24 cellular contexts compared by ENCODE assay signal in the genomic region with DNA sequence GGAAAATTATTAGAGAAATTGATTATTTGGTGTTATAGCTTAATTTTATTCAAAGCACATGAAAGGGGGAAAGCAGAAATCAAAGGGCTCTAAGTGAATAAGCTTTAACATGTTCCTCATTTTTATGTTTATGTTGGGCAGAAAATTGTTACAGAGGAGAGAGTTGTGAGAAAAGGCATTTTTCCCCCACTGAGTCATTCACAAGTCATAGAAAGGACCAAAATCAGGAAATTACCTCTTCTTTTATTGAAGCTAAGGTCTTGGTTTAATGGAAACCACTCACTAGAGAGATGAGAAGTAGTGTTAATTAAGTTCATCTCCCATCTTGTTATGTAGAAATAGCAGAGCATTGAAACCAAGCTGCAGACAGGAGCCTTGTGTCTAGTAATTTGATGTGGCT.
A peak's percentile ranks its signal among the peaks of the same experiment; 100 is the strongest.
DNase-seq lines count a peak whose midpoint lies in the region; ATAC-seq and TF ChIP-seq lines count a peak whose summit lies in the region.
"Had no signal": no experiment of that assay in that cellular context is flagged by ENCODE, and none has a peak within 500 bp of the region (broad histone marks: within the 10 kb centered on the region; RNA-seq: fewer than 3 reads in every experiment).

No MANE protein-coding gene starts in this region.

- TF ChIP-seq CTCF in activated CD8-positive, alpha-beta T cell treated with anti-CD3 and anti-CD28 coated beads for 36 hours (IDR thresholded peaks at IDR 0.05) = no peak

- POLR2A ChIA-PET in activated CD8-positive, alpha-beta T cell treated with anti-CD3 and anti-CD28 coated beads for 36 hours (lab: Charles Lee) = no interaction called here
- POLR2A ChIA-PET in activated CD8-positive, alpha-beta T cell treated with anti-CD3 and anti-CD28 coated beads, Interleukin-2, amount 10 ng/mL, durations not matched to agents 7 days and 5 days (lab: Charles Lee) = no interaction called here

- no peak overlapping the region for H3K4me3 Mint-ChIP-seq in activated CD8-positive, alpha-beta T cell treated with anti-CD3 and anti-CD28 coated beads for 36 hours
- no peak overlapping the region for H3K4me3 Mint-ChIP-seq in activated CD8-positive, alpha-beta T cell treated with anti-CD3 and anti-CD28 coated beads, Interleukin-2, amount 10 ng/mL, durations not matched to agents 7 days and 5 days

- H3K9me3 Mint-ChIP-seq in activated CD8-positive, alpha-beta T cell treated with anti-CD3 and anti-CD28 coated beads for 36 hours = no peaks in the 10 kb centered on the region
- H3K9me3 Mint-ChIP-seq in activated CD8-positive, alpha-beta T cell treated with anti-CD3 and anti-CD28 coated beads, Interleukin-2, amount 10 ng/mL, durations not matched to agents 7 days and 5 days (ENCODE audit: insufficient read depth) = no peaks in the 10 kb centered on the region

- intact Hi-C loops in activated CD8-positive, alpha-beta T cell treated with anti-CD3 and anti-CD28 coated beads for 36 hours (cut with micrococcal nuclease) = no loop called here

- peak; percentile 20 for ATAC-seq in activated CD8-positive, alpha-beta T cell treated with anti-CD3 and anti-CD28 coated beads for 36 hours
- no peak for ATAC-seq in activated CD8-positive, alpha-beta T cell treated with anti-CD3 and anti-CD28 coated beads, Interleukin-2, amount 10 ng/mL, durations not matched to agents 7 days and 5 days
- no peak for ATAC-seq in HG03354 (IDR thresholded peaks at IDR 0.05; ENCODE audit: poor library complexity, severe bottlenecking, unreplicated experiment)
- ATAC-seq: left cardiac atrium had no signal

- H3K36me3 Mint-ChIP-seq in activated CD8-positive, alpha-beta T cell treated with anti-CD3 and anti-CD28 coated beads for 36 hours (ENCODE audit: low read depth) = no peaks in the 10 kb centered on the region
- no peaks in the 10 kb centered on the region for H3K36me3 Mint-ChIP-seq in activated CD8-positive, alpha-beta T cell treated with anti-CD3 and anti-CD28 coated beads, Interleukin-2, amount 10 ng/mL, durations not matched to agents 7 days and 5 days (ENCODE audit: low read depth)

- CTCF ChIA-PET in activated CD8-positive, alpha-beta T cell treated with anti-CD3 and anti-CD28 coated beads for 36 hours (lab: Charles Lee) = no interaction called here
- CTCF ChIA-PET in activated CD8-positive, alpha-beta T cell treated with anti-CD3 and anti-CD28 coated beads, Interleukin-2, amount 10 ng/mL, durations not matched to agents 7 days and 5 days (lab: Charles Lee) = no interaction called here

- no peak for DNase-seq in activated CD8-positive, alpha-beta T cell treated with anti-CD3 and anti-CD28 coated beads for 36 hours
- DNase-seq in activated CD8-positive, alpha-beta T cell treated with anti-CD3 and anti-CD28 coated beads, Interleukin-2, amount 10 ng/mL, durations not matched to agents 7 days and 5 days = no peak
- peak; percentile 36 for DNase-seq in HT1080 (ENCODE audit: low read depth)
- DNase-seq in astrocyte of the hippocampus (ENCODE audit: low read depth, low spot score) = peak; percentile 59
- peak; percentile 33 for DNase-seq in renal cortical epithelial cell (ENCODE audit: low read depth)
- no peak for DNase-seq in NCI-H510A treated with DMSO at 0.1 percent for 48 hours (lab: John Stamatoyannopoulos, UW)
- DNase-seq in NK-92 treated with Interleukin-12 subunit alpha and Interleukin-12 subunit beta, amount 100 ng/mL, for 24 hours (lab: John Stamatoyannopoulos, UW) = no peak
- DNase-seq: activated CD4-positive, alpha-beta T cell treated with anti-CD3 and anti-CD28 coated beads, Interleukin-2, amount 50 U/mL, for 4 hours; activated gamma-delta T cell treated with Interleukin-2 at 50 U/mL for 16 hours; aorta; Calu3; effector CD8-positive, alpha-beta T cell; left cardiac atrium; mesenchymal stem cell; MM.1S; NCI-H1436 treated with DMSO at 0.1 percent for 48 hours; NCI-H524; nucleus accumbens; spleen; stimulated activated CD4-positive, alpha-beta T cell treated with anti-CD3 and anti-CD28 coated beads, Interleukin-4, amount 100 ng/mL, for 24 hours; stimulated activated naive CD4-positive, alpha-beta T cell treated with Interleukin-2 at 50 U/mL for 16 hours; T-helper 2 cell; transverse colon had no signal

- H3K27me3 Mint-ChIP-seq in activated CD8-positive, alpha-beta T cell treated with anti-CD3 and anti-CD28 coated beads for 36 hours = no peaks in the 10 kb centered on the region
- H3K27me3 Mint-ChIP-seq in activated CD8-positive, alpha-beta T cell treated with anti-CD3 and anti-CD28 coated beads, Interleukin-2, amount 10 ng/mL, durations not matched to agents 7 days and 5 days (ENCODE audit: low read depth) = no peaks in the 10 kb centered on the region

- H3K4me1 Mint-ChIP-seq in activated CD8-positive, alpha-beta T cell treated with anti-CD3 and anti-CD28 coated beads for 36 hours (ENCODE audit: low read depth) = peaks cover 7% of the 10 kb centered on the region
- H3K4me1 Mint-ChIP-seq in activated CD8-positive, alpha-beta T cell treated with anti-CD3 and anti-CD28 coated beads, Interleukin-2, amount 10 ng/mL, durations not matched to agents 7 days and 5 days (ENCODE audit: low read depth) = no peaks in the 10 kb centered on the region

- peak overlapping the region; percentile 4 for H3K27ac Mint-ChIP-seq in activated CD8-positive, alpha-beta T cell treated with anti-CD3 and anti-CD28 coated beads for 36 hours
- H3K27ac Mint-ChIP-seq in activated CD8-positive, alpha-beta T cell treated with anti-CD3 and anti-CD28 coated beads, Interleukin-2, amount 10 ng/mL, durations not matched to agents 7 days and 5 days = no peak overlapping the region

Comparison
In these comparisons a context has a peak if more than half of its experiments do, and no peak if none do; other contexts are left out.
1. DNase-seq: peak in HT1080 (single experiment), astrocyte of the hippocampus (single experiment) and renal cortical epithelial cell (single experiment); none in activated CD8-positive, alpha-beta T cell treated with anti-CD3 and anti-CD28 coated beads for 36 hours (single experiment), activated CD8-positive, alpha-beta T cell treated with anti-CD3 and anti-CD28 coated beads, Interleukin-2, amount 10 ng/mL, durations not matched to agents 7 days and 5 days (single experiment), NCI-H510A treated with DMSO at 0.1 percent for 48 hours (single experiment) and NK-92 treated with Interleukin-12 subunit alpha and Interleukin-12 subunit beta, amount 100 ng/mL, for 24 hours (single experiment).